In genomic region chr7:67036432-67037395, GRCh38 we compare ENCODE assay signal across 8 cellular contexts. TPM values are rescaled to one million over a fixed set of nuclear protein-coding genes. Genes with fewer than 3 reads are reported as not detected.
DNase-seq lines count a peak whose midpoint lies in the region; ATAC-seq and TF ChIP-seq lines count a peak whose summit lies in the region.
"Not testable (repeated sequence)": the region's sequence is repeated elsewhere in the genome, so short reads cannot be mapped to it uniquely, and the experiment has no call there.

No MANE protein-coding gene starts in this region.

- H3K27me3 Mint-ChIP-seq in stimulated activated naive B cell treated with anti-CD40 and anti-IgM and Interleukin-4, amounts not matched to agents 10 μg/mL and 1 μg/mL and 100 μg/mL, for 72 hours = not testable (repeated sequence)

- not testable (repeated sequence) for H3K4me3 ChIP-seq in right atrium auricular region

- H3K27ac ChIP-seq in right atrium auricular region = peak overlapping the region; percentile 64 to 66

- H3K27me3 ChIP-seq in right atrium auricular region = not testable (repeated sequence)

- not testable (repeated sequence) for H3K4me3 Mint-ChIP-seq in stimulated activated naive B cell treated with anti-CD40 and anti-IgM and Interleukin-4, amounts not matched to agents 10 μg/mL and 1 μg/mL and 100 μg/mL, for 72 hours

- H3K9me3 ChIP-seq in right atrium auricular region = not testable (repeated sequence)

- peak in 10 of 14 donors; percentile 21 to 86 (median 58) for DNase-seq in C1 segment of cervical spinal cord (lab: John Stamatoyannopoulos, UW)
- peak; percentile 72 for DNase-seq in NCI-H1092 treated with DMSO at 0.1 percent for 48 hours (lab: John Stamatoyannopoulos, UW)
- peak; percentile 71 for DNase-seq in NCI-H2196 (lab: John Stamatoyannopoulos, UW; ENCODE audit: unreplicated experiment)
- DNase-seq in SHP77 (lab: John Stamatoyannopoulos, UW) = peak; percentile 76 to 89
- not testable (repeated sequence) for DNase-seq in right atrium auricular region (ENCODE audit: low spot score); stimulated activated naive B cell treated with anti-CD40 and anti-IgM and Interleukin-4, amounts not matched to agents 10 μg/mL and 1 μg/mL and 100 μg/mL, for 72 hours
- DNase-seq in nucleus accumbens (lab: John Stamatoyannopoulos, UW) = peak in 53 of 56 donors; percentile 9 to 89 (median 70)

- not testable (repeated sequence) for H3K4me1 Mint-ChIP-seq in stimulated activated naive B cell treated with anti-CD40 and anti-IgM and Interleukin-4, amounts not matched to agents 10 μg/mL and 1 μg/mL and 100 μg/mL, for 72 hours

- peaks cover 27 to 42% of the 10 kb centered on the region in 2 donors for H3K36me3 Mint-ChIP-seq in stimulated activated naive B cell treated with anti-CD40 and anti-IgM and Interleukin-4, amounts not matched to agents 10 μg/mL and 1 μg/mL and 100 μg/mL, for 72 hours

- H3K27ac Mint-ChIP-seq in stimulated activated naive B cell treated with anti-CD40 and anti-IgM and Interleukin-4, amounts not matched to agents 10 μg/mL and 1 μg/mL and 100 μg/mL, for 72 hours = peak overlapping the region; percentile 14

- not testable (repeated sequence) for H3K4me1 ChIP-seq in right atrium auricular region

- not testable (repeated sequence) for H3K36me3 ChIP-seq in right atrium auricular region

- TF ChIP-seq CTCF in right atrium auricular region (IDR thresholded peaks at IDR 0.05) = not testable (repeated sequence)

- not testable (repeated sequence) for H3K9me3 Mint-ChIP-seq in stimulated activated naive B cell treated with anti-CD40 and anti-IgM and Interleukin-4, amounts not matched to agents 10 μg/mL and 1 μg/mL and 100 μg/mL, for 72 hours

- peak; percentile 22 for ATAC-seq in esophagus mucosa
- not testable (repeated sequence) for ATAC-seq in stimulated activated naive B cell treated with anti-CD40 and anti-IgM and Interleukin-4, amounts not matched to agents 10 μg/mL and 1 μg/mL and 100 μg/mL, for 72 hours (replicated peaks)

RNA-seq across cellular contexts. Expression of gene TYW1, which starts 40.1 kb away (rescaled TPM):
- total RNA-seq in esophagus mucosa = 7.8 TPM
- total RNA-seq in right atrium auricular region = 10 to 100 TPM; 12.4 to 23.8 TPM

RNA-seq across cellular contexts. Expression of gene SBDS, which starts 41.3 kb away (rescaled TPM):
- total RNA-seq in esophagus mucosa = 75.4 TPM
- 100 to 1,000 TPM; 139 to 212 TPM for total RNA-seq in right atrium auricular region
